In genomic region chr3:152811974-152812760, GRCh38 we compare ENCODE assay signal across 19 cellular contexts.
"Had no signal": no experiment of that assay in that cellular context is flagged by ENCODE, and none has a peak within 500 bp of the region (broad histone marks: within the 10 kb centered on the region; RNA-seq: fewer than 3 reads in every experiment).

No MANE protein-coding gene starts in this region.

- H3K4me1 ChIP-seq: esophagus muscularis mucosa, right atrium auricular region, tibial artery had no signal

- H3K27me3 ChIP-seq: esophagus muscularis mucosa, right atrium auricular region, tibial artery had no signal

- DNase-seq: activated CD4-positive, alpha-beta T cell treated with anti-CD3 and anti-CD28 coated beads, Interleukin-2, amount 10 ng/mL, durations not matched to agents 24 days and 14 days; activated CD4-positive, CD25-positive, alpha-beta regulatory T cell; activated CD8-positive, alpha-beta memory T cell treated with anti-CD3 and anti-CD28 coated beads, Interleukin-2, amount 50 U/mL, for 48 hours; activated CD8-positive, alpha-beta T cell treated with anti-CD3 and anti-CD28 coated beads, Interleukin-2, amount 10 ng/mL, durations not matched to agents 7 days and 5 days; activated gamma-delta T cell; activated T-cell treated with anti-CD3 and anti-CD28 coated beads, Interleukin-2, amount 50 U/mL, for 72 hours; amniotic stem cell; body of pancreas; central memory CD4-positive, alpha-beta T cell; kidney glomerular epithelial cell; nephron progenitor cell; occipital lobe; stimulated activated CD4-positive, alpha-beta T cell treated with anti-CD3 and anti-CD28 coated beads, Interleukin-4, amount 100 ng/mL, for 24 hours; stimulated activated naive CD4-positive, alpha-beta T cell; T-helper 9 cell; tibial artery had no signal

- H3K4me3 ChIP-seq: body of pancreas, coronary artery, esophagus muscularis mucosa, right atrium auricular region, tibial artery had no signal

- H3K27ac ChIP-seq: body of pancreas, coronary artery, esophagus muscularis mucosa, right atrium auricular region, tibial artery had no signal

- H3K9me3 ChIP-seq: body of pancreas, esophagus muscularis mucosa, right atrium auricular region, tibial artery had no signal

- H3K36me3 ChIP-seq: esophagus muscularis mucosa, right atrium auricular region, tibial artery had no signal

- ATAC-seq: activated CD8-positive, alpha-beta T cell treated with anti-CD3 and anti-CD28 coated beads, Interleukin-2, amount 10 ng/mL, durations not matched to agents 7 days and 5 days; activated T-cell treated with anti-CD3 and anti-CD28 coated beads, Interleukin-2, amount 50 U/mL, for 72 hours; body of pancreas had no signal
